25 cellular contexts compared by ENCODE assay signal in genomic region chr19:19416280-19416679, GRCh38. TPM values are rescaled to one million over a fixed set of nuclear protein-coding genes. Genes with fewer than 3 reads are reported as not detected.
A peak's percentile ranks its signal among the peaks of the same experiment; 100 is the strongest.
DNase-seq lines count a peak whose midpoint lies in the region; ATAC-seq and TF ChIP-seq lines count a peak whose summit lies in the region.
"Had no signal": no experiment of that assay in that cellular context is flagged by ENCODE, and none has a peak within 500 bp of the region (broad histone marks: within the 10 kb centered on the region; RNA-seq: fewer than 3 reads in every experiment).

No MANE protein-coding gene starts in this region.

- peaks cover 28% of the 10 kb centered on the region for H3K36me3 Mint-ChIP-seq in CD8-positive, alpha-beta T cell
- peaks cover 21% of the 10 kb centered on the region for H3K36me3 Mint-ChIP-seq in T-cell

- no peak for ATAC-seq in CD8-positive, alpha-beta T cell
- no peak for ATAC-seq in T-cell (replicated peaks in 1 of 4)
- ATAC-seq in sciatic nerve: no peak
- ATAC-seq: activated CD4-positive, alpha-beta T cell treated with anti-CD3 and anti-CD28 coated beads for 36 hours; body of pancreas; stimulated activated naive CD8-positive, alpha-beta T cell treated with anti-CD3 and anti-CD28 coated beads, Interleukin-15, amount 100 ng/mL, for 72 hours had no signal

- no peaks in the 10 kb centered on the region for H3K27me3 Mint-ChIP-seq in CD8-positive, alpha-beta T cell (ENCODE audit: low read depth)
- H3K27me3 Mint-ChIP-seq in T-cell: no peaks in the 10 kb centered on the region
- H3K27me3 Mint-ChIP-seq: activated CD4-positive, alpha-beta T cell treated with anti-CD3 and anti-CD28 coated beads for 36 hours; stimulated activated naive CD8-positive, alpha-beta T cell treated with anti-CD3 and anti-CD28 coated beads, Interleukin-15, amount 100 ng/mL, for 72 hours had no signal

- H3K27ac Mint-ChIP-seq in CD8-positive, alpha-beta T cell: peak overlapping the region; percentile 72
- peak overlapping the region; percentile 34 to 68 for H3K27ac Mint-ChIP-seq in T-cell
- H3K27ac Mint-ChIP-seq: activated CD4-positive, alpha-beta T cell treated with anti-CD3 and anti-CD28 coated beads for 36 hours; mesothelial cell of epicardium had no signal

- CTCF ChIA-PET in CD8-positive, alpha-beta T cell (lab: Charles Lee): interaction anchor here (1.2 kb wide), 1 partner anchor 60 kb away, joined by 3 read pairs; no protein-coding TSS in a partner anchor
- CTCF ChIA-PET in T-cell (lab: Charles Lee) (no interaction called here), A673 (lab: Charles Lee) (no interaction called here)

- H3K4me1 Mint-ChIP-seq in CD8-positive, alpha-beta T cell (ENCODE audit: low read depth): peaks cover 73% of the 10 kb centered on the region
- peaks cover 72 to 76% (median 74%) of the 10 kb centered on the region in 3 donors for H3K4me1 Mint-ChIP-seq in T-cell

- no peaks in the 10 kb centered on the region for H3K9me3 ChIP-seq in CD8-positive, alpha-beta T cell (ENCODE audit: low read length)
- H3K9me3 ChIP-seq in neutrophil (no peaks in the 10 kb centered on the region), A673 (ENCODE audit: low read depth, low read length, poor library complexity, severe bottlenecking) (no peaks in the 10 kb centered on the region)
- H3K9me3 ChIP-seq: body of pancreas, gastrocnemius medialis, left ventricle myocardium inferior, sigmoid colon, SJCRH30, transverse colon had no signal

- H3K9me3 Mint-ChIP-seq in CD8-positive, alpha-beta T cell: no peaks in the 10 kb centered on the region
- H3K9me3 Mint-ChIP-seq in T-cell: no peaks in the 10 kb centered on the region
- H3K9me3 Mint-ChIP-seq: mesothelial cell of epicardium; neural crest cell; stimulated activated naive CD8-positive, alpha-beta T cell treated with anti-CD3 and anti-CD28 coated beads, Interleukin-15, amount 100 ng/mL, for 72 hours had no signal

- H3K36me3 ChIP-seq in CD8-positive, alpha-beta T cell (ENCODE audit: insufficient read depth, low read length): peaks cover 3% of the 10 kb centered on the region
- H3K36me3 ChIP-seq in neutrophil: no peaks in the 10 kb centered on the region
- H3K36me3 ChIP-seq in A673 (ENCODE audit: insufficient read depth, low read length, poor library complexity, severe bottlenecking): no peaks in the 10 kb centered on the region
- H3K36me3 ChIP-seq: gastrocnemius medialis, left ventricle myocardium inferior, sigmoid colon, transverse colon had no signal

- no peak for DNase-seq in CD8-positive, alpha-beta T cell
- DNase-seq in T-cell (no peak), fibroblast of gingiva (ENCODE audit: low read depth) (peak; percentile 21), A673 (ENCODE audit: low spot score) (no peak), LoVo (ENCODE audit: low spot score) (no peak), sciatic nerve (ENCODE audit: low spot score) (no peak)
- DNase-seq: activated CD4-positive, alpha-beta T cell treated with anti-CD3 and anti-CD28 coated beads for 36 hours; body of pancreas; effector CD4-positive, alpha-beta T cell; erythroblast; gastrocnemius medialis; hippocampal formation; Kasumi-1; left ventricle myocardium inferior; NCI-H187; NCI-H526 treated with DMSO at 0.1 percent for 48 hours; sigmoid colon; stimulated activated naive CD8-positive, alpha-beta T cell treated with anti-CD3 and anti-CD28 coated beads, Interleukin-15, amount 100 ng/mL, for 72 hours; T-helper 1 cell; transverse colon had no signal

- POLR2A ChIA-PET in CD8-positive, alpha-beta T cell (lab: Charles Lee): no interaction called here
- POLR2A ChIA-PET in T-cell (lab: Charles Lee): interaction anchor here in 1 of 2 donors (0.6 kb wide), 1 partner anchor 18 kb away, joined by 3 read pairs; no protein-coding TSS in a partner anchor
- POLR2A ChIA-PET in A673 (lab: Charles Lee; ENCODE audit: low non-redundant PET): no interaction called here

- H3K27me3 ChIP-seq in CD8-positive, alpha-beta T cell (ENCODE audit: insufficient read depth, low read length): no peaks in the 10 kb centered on the region
- H3K27me3 ChIP-seq in neutrophil (no peaks in the 10 kb centered on the region), A673 (replicated peaks; ENCODE audit: insufficient read depth, low read depth, low read length, poor library complexity) (no peaks in the 10 kb centered on the region)
- H3K27me3 ChIP-seq: body of pancreas, gastrocnemius medialis, sigmoid colon, SJCRH30, transverse colon had no signal

- TF ChIP-seq CTCF in CD8-positive, alpha-beta T cell (IDR thresholded peaks at IDR 0.05): no peak
- TF ChIP-seq CTCF in neutrophil (IDR thresholded peaks at IDR 0.05) (no peak), A673 (conservative IDR thresholded peaks at IDR 0.05; ENCODE audit: low read depth, low read length) (no peak)

- H3K27ac ChIP-seq in CD8-positive, alpha-beta T cell (ENCODE audit: low read depth, low read length): no peak overlapping the region
- H3K27ac ChIP-seq in neutrophil (peak overlapping the region; percentile 35), A673 (ENCODE audit: low read depth, low read length, poor library complexity, severe bottlenecking) (no peak overlapping the region)
- H3K27ac ChIP-seq: body of pancreas, gastrocnemius medialis, HL-60, left ventricle myocardium inferior, sigmoid colon, transverse colon had no signal

- no TSS peak for BruUV-seq in A673 (replicated peaks; lab: Mats Ljungman, UMichigan)

- intact Hi-C loops in CD8-positive, alpha-beta T cell (cut with DNase I, micrococcal nuclease): no loop called here
- intact Hi-C loops in A673 (cut with micrococcal nuclease; ENCODE audit: unreplicated experiment): no loop called here
- intact Hi-C loops in sciatic nerve (cut with DNase I): no loop called here

- H3K4me1 ChIP-seq in CD8-positive, alpha-beta T cell (ENCODE audit: insufficient read depth, low read length): peaks cover 59% of the 10 kb centered on the region
- peaks cover 59 to 63% of the 10 kb centered on the region in 2 experiments for H3K4me1 ChIP-seq in neutrophil (ENCODE audit: control insufficient read depth in 1 of 2, insufficient read depth in 1 of 2, low read depth in 1 of 2, low read length in 1 of 2)
- peaks cover 29% of the 10 kb centered on the region for H3K4me1 ChIP-seq in A673 (ENCODE audit: insufficient read depth, low read length, poor library complexity, severe bottlenecking)

- no peak overlapping the region for H3K4me3 ChIP-seq in CD8-positive, alpha-beta T cell (ENCODE audit: low read depth, low read length)
- H3K4me3 ChIP-seq in neutrophil (ENCODE audit: low read depth in 1 of 2, low read length in 1 of 2) (no peak overlapping the region), A673 (ENCODE audit: low read depth, low read length, poor library complexity, severe bottlenecking) (no peak overlapping the region)
- H3K4me3 ChIP-seq: body of pancreas, gastrocnemius medialis, left ventricle myocardium inferior, sigmoid colon, SJCRH30, transverse colon had no signal

- H3K4me3 Mint-ChIP-seq in CD8-positive, alpha-beta T cell: peak overlapping the region; percentile 36
- H3K4me3 Mint-ChIP-seq in T-cell: peak overlapping the region in 1 of 3 donors; percentile 32
- H3K4me3 Mint-ChIP-seq: activated CD4-positive, alpha-beta T cell treated with anti-CD3 and anti-CD28 coated beads for 36 hours; mesothelial cell of epicardium; neural crest cell; stimulated activated naive CD8-positive, alpha-beta T cell treated with anti-CD3 and anti-CD28 coated beads, Interleukin-15, amount 100 ng/mL, for 72 hours had no signal

RNA-seq across cellular contexts. Expression of gene GATAD2A, which starts 10.8 kb away (rescaled TPM):
- 100 to 1,000 TPM; 135 to 142 TPM for total RNA-seq in CD8-positive, alpha-beta T cell
- total RNA-seq in T-cell (100 to 1,000 TPM; 114 to 144 (median 133) TPM), A673 (2021) (202 and 218 TPM in 2 replicates), sciatic nerve (57.7 TPM)
